In genomic region chr19:32238076-32238475, GRCh38 we compare ENCODE assay signal across 21 cellular contexts.
DNase-seq lines count a peak whose midpoint lies in the region; ATAC-seq lines count a peak whose summit lies in the region.
"Had no signal": no experiment of that assay in that cellular context is flagged by ENCODE, and none has a peak within 500 bp of the region (broad histone marks: within the 10 kb centered on the region; RNA-seq: fewer than 3 reads in every experiment).

No MANE protein-coding gene starts in this region.

- no peaks in the 10 kb centered on the region for H3K36me3 Mint-ChIP-seq in activated naive CD4-positive, alpha-beta T cell treated with anti-CD3 and anti-CD28 coated beads for 36 hours (ENCODE audit: low read depth)
- H3K36me3 Mint-ChIP-seq: activated naive CD4-positive, alpha-beta T cell treated with anti-CD3 and anti-CD28 coated beads, Interleukin-2, amount 10 ng/mL, durations not matched to agents 7 days and 5 days had no signal

- H3K27ac Mint-ChIP-seq in activated naive CD4-positive, alpha-beta T cell treated with anti-CD3 and anti-CD28 coated beads for 36 hours: no peak overlapping the region
- H3K27ac Mint-ChIP-seq: activated CD4-positive, alpha-beta T cell treated with anti-CD3 and anti-CD28 coated beads for 36 hours; activated naive CD4-positive, alpha-beta T cell treated with anti-CD3 and anti-CD28 coated beads, Interleukin-2, amount 10 ng/mL, durations not matched to agents 7 days and 5 days had no signal

- no peaks in the 10 kb centered on the region for H3K9me3 Mint-ChIP-seq in activated naive CD4-positive, alpha-beta T cell treated with anti-CD3 and anti-CD28 coated beads for 36 hours
- H3K9me3 Mint-ChIP-seq: activated naive CD4-positive, alpha-beta T cell treated with anti-CD3 and anti-CD28 coated beads, Interleukin-2, amount 10 ng/mL, durations not matched to agents 7 days and 5 days had no signal

- CTCF ChIA-PET in activated naive CD4-positive, alpha-beta T cell treated with anti-CD3 and anti-CD28 coated beads for 36 hours (lab: Charles Lee): interaction anchor here (0.5 kb wide), 1 partner anchor 97 kb away, joined by 5 read pairs; no protein-coding TSS in a partner anchor

- ATAC-seq in GM18520 (IDR thresholded peaks at IDR 0.05; ENCODE audit: unreplicated experiment): peak; percentile 40
- peak; percentile 80 for ATAC-seq in GM21423 (IDR thresholded peaks at IDR 0.05; ENCODE audit: unreplicated experiment)
- peak; percentile 90 for ATAC-seq in HG03442 (IDR thresholded peaks at IDR 0.05; ENCODE audit: unreplicated experiment)
- ATAC-seq in GM21526 (IDR thresholded peaks at IDR 0.05; ENCODE audit: low FRiP score, unreplicated experiment): no peak
- no peak for ATAC-seq in HG03025 (IDR thresholded peaks at IDR 0.05; ENCODE audit: low FRiP score, unreplicated experiment)
- ATAC-seq: activated CD4-positive, alpha-beta T cell treated with anti-CD3 and anti-CD28 coated beads for 36 hours; K562; left ventricle myocardium superior; pancreas had no signal

- H3K4me1 Mint-ChIP-seq in activated naive CD4-positive, alpha-beta T cell treated with anti-CD3 and anti-CD28 coated beads for 36 hours (ENCODE audit: low read depth): no peaks in the 10 kb centered on the region
- H3K4me1 Mint-ChIP-seq: activated CD4-positive, alpha-beta T cell treated with anti-CD3 and anti-CD28 coated beads for 36 hours; activated naive CD4-positive, alpha-beta T cell treated with anti-CD3 and anti-CD28 coated beads, Interleukin-2, amount 10 ng/mL, durations not matched to agents 7 days and 5 days had no signal

- intact Hi-C loops in activated naive CD4-positive, alpha-beta T cell treated with anti-CD3 and anti-CD28 coated beads for 36 hours (cut with micrococcal nuclease): no loop called here

- peaks cover 8% of the 10 kb centered on the region for H3K27me3 Mint-ChIP-seq in activated naive CD4-positive, alpha-beta T cell treated with anti-CD3 and anti-CD28 coated beads for 36 hours (ENCODE audit: low read depth)
- H3K27me3 Mint-ChIP-seq: activated naive CD4-positive, alpha-beta T cell treated with anti-CD3 and anti-CD28 coated beads, Interleukin-2, amount 10 ng/mL, durations not matched to agents 7 days and 5 days had no signal

- no peak overlapping the region for H3K4me3 Mint-ChIP-seq in activated naive CD4-positive, alpha-beta T cell treated with anti-CD3 and anti-CD28 coated beads for 36 hours
- H3K4me3 Mint-ChIP-seq: activated CD4-positive, alpha-beta T cell treated with anti-CD3 and anti-CD28 coated beads for 36 hours; activated naive CD4-positive, alpha-beta T cell treated with anti-CD3 and anti-CD28 coated beads, Interleukin-2, amount 10 ng/mL, durations not matched to agents 7 days and 5 days had no signal

- peak; percentile 14 for DNase-seq in germinal center (ENCODE audit: low spot score)
- DNase-seq in UCSD-AML1 (lab: John Stamatoyannopoulos, UW; ENCODE audit: unreplicated experiment): no peak
- DNase-seq in activated naive CD4-positive, alpha-beta T cell treated with anti-CD3 and anti-CD28 coated beads for 36 hours: no peak
- DNase-seq: activated CD4-positive, alpha-beta T cell treated with anti-CD3 and anti-CD28 coated beads for 36 hours; activated naive CD4-positive, alpha-beta T cell treated with anti-CD3 and anti-CD28 coated beads, Interleukin-2, amount 10 ng/mL, durations not matched to agents 7 days and 5 days; colonic mucosa; foreskin melanocyte; left ventricle myocardium superior; NCI-H1417; NK-92 treated with Interleukin-12 subunit alpha and Interleukin-12 subunit beta, amount 100 ng/mL, for 24 hours; pancreas; SHP77; stimulated activated CD4-positive, alpha-beta T cell treated with anti-CD3 and anti-CD28 coated beads, Interleukin-2, amount 100 ng/mL, for 48 hours; T-helper 9 cell; testis had no signal

Comparison
In these comparisons a context has a peak if more than half of its experiments do, and no peak if none do; other contexts are left out.
1. ATAC-seq: peak in GM18520 (single experiment), GM21423 (single experiment) and HG03442 (single experiment); none in GM21526 (single experiment) and HG03025 (single experiment).